Comparison of ENCODE assay signal across 20 cellular contexts in the genomic region with DNA sequence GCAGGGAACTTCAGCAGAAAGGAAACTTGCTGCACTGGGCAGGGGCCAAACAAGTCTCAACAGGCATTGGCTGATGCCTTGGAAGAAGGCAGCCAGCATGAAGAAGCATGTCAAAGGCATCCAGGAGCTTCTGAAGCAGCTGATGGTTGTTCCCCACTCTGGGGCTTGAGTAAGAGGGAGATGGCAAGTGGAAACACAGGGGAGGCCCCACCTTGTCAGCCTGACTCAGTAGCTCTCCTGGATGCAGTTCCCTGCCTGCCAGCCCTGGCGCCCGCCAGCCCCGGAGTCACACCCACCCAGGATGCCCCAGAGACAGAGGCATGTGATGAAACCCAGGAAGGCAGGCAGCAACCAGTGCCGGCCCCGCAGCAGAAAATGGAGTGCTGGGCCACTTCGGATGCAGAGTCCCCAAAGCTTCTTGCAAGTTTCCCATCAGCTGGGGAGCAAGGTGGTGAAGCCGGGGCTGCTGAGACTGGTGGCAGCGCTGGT.
"Had no signal": no experiment of that assay in that cellular context is flagged by ENCODE, and none has a peak within 500 bp of the region (broad histone marks: within the 10 kb centered on the region; RNA-seq: fewer than 3 reads in every experiment).

No MANE protein-coding gene starts in this region.

- DNase-seq: activated CD4-positive, alpha-beta T cell treated with anti-CD3 and anti-CD28 coated beads for 1 hour; activated gamma-delta T cell; cerebellar nuclear complex; effector CD4-positive, alpha-beta T cell; foreskin fibroblast; glutamatergic neuron; hippocampal formation; islet precursor cell; nephron progenitor cell; right cardiac atrium; small intestine; stimulated activated CD4-positive, alpha-beta T cell treated with anti-CD3 and anti-CD28 coated beads, Interleukin-4, amount 100 ng/mL, for 1 hour; WERI-Rb-1 had no signal

- H3K4me1 Mint-ChIP-seq: activated naive CD4-positive, alpha-beta T cell treated with anti-CD3 and anti-CD28 coated beads, Interleukin-2, amount 50 U/mL, for 24 hours; nephron progenitor cell; stimulated activated effector memory CD8-positive, alpha-beta T cell treated with anti-CD3 and anti-CD28 coated beads, Interleukin-12 subunit alpha, Interleukin-12 subunit beta, amount 100 ng/mL, for 72 hours had no signal

- H3K9me3 ChIP-seq: ascending aorta, thoracic aorta had no signal

- H3K4me1 ChIP-seq: ascending aorta had no signal

- H3K4me3 ChIP-seq: ascending aorta, thoracic aorta had no signal

- H3K36me3 ChIP-seq: WERI-Rb-1 had no signal

- H3K9me3 Mint-ChIP-seq: activated naive CD4-positive, alpha-beta T cell treated with anti-CD3 and anti-CD28 coated beads, Interleukin-2, amount 50 U/mL, for 24 hours; nephron progenitor cell; stimulated activated effector memory CD8-positive, alpha-beta T cell treated with anti-CD3 and anti-CD28 coated beads, Interleukin-12 subunit alpha, Interleukin-12 subunit beta, amount 100 ng/mL, for 72 hours; T-helper 1 cell treated with Interleukin-12 subunit alpha and Interleukin-12 subunit beta and Interleukin-4 antibody, amounts not matched to agents 30 μg/mL and 1 μg/mL, for 36 hours had no signal

- H3K27me3 Mint-ChIP-seq: progenitor cell of endocrine pancreas had no signal

- H3K27ac ChIP-seq: ascending aorta, thoracic aorta, WERI-Rb-1 had no signal

- H3K27ac Mint-ChIP-seq: activated naive CD4-positive, alpha-beta T cell treated with anti-CD3 and anti-CD28 coated beads, Interleukin-2, amount 50 U/mL, for 24 hours; progenitor cell of endocrine pancreas; stimulated activated effector memory CD8-positive, alpha-beta T cell treated with anti-CD3 and anti-CD28 coated beads, Interleukin-12 subunit alpha, Interleukin-12 subunit beta, amount 100 ng/mL, for 72 hours; T-helper 1 cell treated with Interleukin-12 subunit alpha and Interleukin-12 subunit beta and Interleukin-4 antibody, amounts not matched to agents 30 μg/mL and 1 μg/mL, for 36 hours had no signal

- ATAC-seq: left lobe of liver; right cardiac atrium; stimulated activated effector memory CD8-positive, alpha-beta T cell treated with anti-CD3 and anti-CD28 coated beads, Interleukin-12 subunit alpha, Interleukin-12 subunit beta, amount 100 ng/mL, for 72 hours had no signal

- H3K27me3 ChIP-seq: ascending aorta had no signal

- H3K36me3 Mint-ChIP-seq: activated naive CD4-positive, alpha-beta T cell treated with anti-CD3 and anti-CD28 coated beads, Interleukin-2, amount 50 U/mL, for 24 hours; stimulated activated effector memory CD8-positive, alpha-beta T cell treated with anti-CD3 and anti-CD28 coated beads, Interleukin-12 subunit alpha, Interleukin-12 subunit beta, amount 100 ng/mL, for 72 hours had no signal

- H3K4me3 Mint-ChIP-seq: activated naive CD4-positive, alpha-beta T cell treated with anti-CD3 and anti-CD28 coated beads, Interleukin-2, amount 50 U/mL, for 24 hours; nephron progenitor cell; stimulated activated effector memory CD8-positive, alpha-beta T cell treated with anti-CD3 and anti-CD28 coated beads, Interleukin-12 subunit alpha, Interleukin-12 subunit beta, amount 100 ng/mL, for 72 hours; T-helper 1 cell treated with Interleukin-12 subunit alpha and Interleukin-12 subunit beta and Interleukin-4 antibody, amounts not matched to agents 30 μg/mL and 1 μg/mL, for 36 hours had no signal
